In the genomic region with DNA sequence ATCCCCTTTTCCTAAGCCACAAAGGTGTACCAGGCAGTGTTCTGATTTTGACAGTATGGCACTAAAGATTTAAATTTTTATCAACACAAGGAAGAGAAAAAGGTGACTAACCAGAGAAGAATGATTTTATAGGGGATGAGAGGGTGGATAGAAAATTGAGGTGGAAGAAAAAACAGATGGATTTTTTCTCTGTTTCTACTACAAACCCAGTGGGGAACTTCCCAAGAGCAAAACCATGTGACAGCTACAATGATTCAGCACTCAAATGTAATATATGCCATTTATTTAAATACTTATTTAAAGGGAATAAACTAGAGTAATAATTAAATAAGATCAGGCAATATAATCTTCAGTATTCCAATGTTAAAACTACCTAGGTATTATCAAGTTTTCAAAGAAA, we compare ENCODE assay signal across 14 cellular contexts. TPM values are rescaled to one million over a fixed set of nuclear protein-coding genes. Genes with fewer than 3 reads are reported as not detected.
DNase-seq lines count a peak whose midpoint lies in the region; ATAC-seq and TF ChIP-seq lines count a peak whose summit lies in the region.
"Had no signal": no experiment of that assay in that cellular context is flagged by ENCODE, and none has a peak within 500 bp of the region (broad histone marks: within the 10 kb centered on the region; RNA-seq: fewer than 3 reads in every experiment).

No MANE protein-coding gene starts in this region.

- TF ChIP-seq CTCF in AG09309 (IDR thresholded peaks at IDR 0.05; ENCODE audit: control insufficient read depth, insufficient read depth, low read depth, low read length, missing control alignments) (no peak), HCT116 (IDR thresholded peaks at IDR 0.05 in 2 of 3, conservative IDR thresholded peaks at IDR 0.05 in 1 of 3; ENCODE audit: borderline replicate concordance in 1 of 3, insufficient read depth in 1 of 3, low read depth in 2 of 3, low read length in 2 of 3) (no peak)

- H3K9me2 ChIP-seq in HCT116 (ENCODE audit: insufficient read depth), result no peaks in the 10 kb centered on the region

- ATAC-seq in HCT116 (no peak), GM18858 (IDR thresholded peaks at IDR 0.05; ENCODE audit: unreplicated experiment) (no peak)

- no peaks in the 10 kb centered on the region for H3K36me3 ChIP-seq in HCT116 (ENCODE audit: control insufficient read depth in 1 of 2, insufficient read depth in 2 of 2, low read length in 2 of 2)
- H3K36me3 ChIP-seq: tibial artery had no signal

- H3K4me1 ChIP-seq in HCT116 (ENCODE audit: control insufficient read depth in 1 of 2, insufficient read depth in 2 of 2, low read length in 2 of 2), result peaks cover 2 to 18% of the 10 kb centered on the region in 2 experiments; a peak in 2 of 4 replicates

- TF ChIP-seq RAD21 in HCT116 (IDR thresholded peaks at IDR 0.05; ENCODE audit: low read depth), result no peak

- RAD21 ChIA-PET in HCT116 (lab: Charles Lee; ENCODE audit: low non-redundant PET in 1 of 2, low total read pairs in 2 of 2, uncharacterized antibody in 2 of 2, unreplicated experiment in 2 of 2), result no interaction called here

- no peak overlapping the region for H2AFZ ChIP-seq in HCT116 (ENCODE audit: low read depth, low read length, poor library complexity, severe bottlenecking)

- no peak overlapping the region for H3K27ac ChIP-seq in HCT116 (ENCODE audit: low read depth, low read length)
- H3K27ac ChIP-seq: tibial artery had no signal

- no TSS peak for BruUV-seq in HCT116 (replicated peaks; lab: Mats Ljungman, UMichigan)

- no peak overlapping the region for H3K9ac ChIP-seq in HCT116 (ENCODE audit: low read length)

- no peak for TF ChIP-seq POLR2A in HCT116 (IDR thresholded peaks at IDR 0.05; ENCODE audit: borderline replicate concordance, extremely low read depth, insufficient read depth, insufficient read length)

- CTCF ChIA-PET in HCT116 (lab: Charles Lee), result no interaction called here

- H3K4me3 ChIP-seq in AG09309 (ENCODE audit: control insufficient read depth, low read depth, low read length), result no peak overlapping the region
- no peak overlapping the region for H3K4me3 ChIP-seq in HCT116 (replicated peaks in 1 of 2; ENCODE audit: low read depth in 1 of 2, low read length in 2 of 2)
- H3K4me3 ChIP-seq: tibial artery had no signal

- H3K27me3 ChIP-seq in HCT116 (ENCODE audit: insufficient read depth, low read length), result no peaks in the 10 kb centered on the region
- H3K27me3 ChIP-seq: tibial artery had no signal

- intact Hi-C loops in HCT116 (cut with micrococcal nuclease), result no loop called here

- peak overlapping the region; percentile 2; the same call in 1 of the 2 replicates for H3K4me2 ChIP-seq in HCT116 (ENCODE audit: low read length)

- no peaks in the 10 kb centered on the region for H4K20me1 ChIP-seq in HCT116 (ENCODE audit: insufficient read depth)

- H3K9me3 ChIP-seq in HCT116 (ENCODE audit: control insufficient read depth in 1 of 2, insufficient read depth in 1 of 2, low read depth in 1 of 2, low read length in 2 of 2), result no peaks in the 10 kb centered on the region
- H3K9me3 ChIP-seq: tibial artery had no signal

- POLR2A ChIA-PET in HCT116 (lab: Charles Lee), result no interaction called here

- DNase-seq in AG09309 (ENCODE audit: low read depth) (peak; percentile 49), HCT116 (ENCODE audit: low read depth, low spot score) (no peak), amniotic epithelial cell (ENCODE audit: low read depth) (peak; percentile 40), kidney glomerular epithelial cell (lab: John Stamatoyannopoulos, UW) (peak; percentile 34), NCI-H510A treated with DMSO at 0.1 percent for 48 hours (lab: John Stamatoyannopoulos, UW) (no peak), inferior parietal cortex (ENCODE audit: extremely low spot score) (no peak)
- DNase-seq in activated effector memory CD4-positive, alpha-beta T cell treated with Interleukin-2 at 50 U/mL for 16 hours, result no peak
- DNase-seq: effector memory CD4-positive, alpha-beta T cell; GDM1; NCI-H1417 treated with DMSO at 0.1 percent for 48 hours; SHP77 treated with DMSO at 0.1 percent for 48 hours; stimulated activated CD4-positive, alpha-beta T cell treated with anti-CD3 and anti-CD28 coated beads, Interleukin-2, amount 100 ng/mL, for 24 hours; tibial artery had no signal

- H3K79me2 ChIP-seq in HCT116 (ENCODE audit: insufficient read depth, low read length), result peaks cover 88% of the 10 kb centered on the region

TF ChIP-seq in HCT116, 20 proteins besides CTCF, POLR2A, EP300 and RAD21:
- TF ChIP-seq, protein P1, sequence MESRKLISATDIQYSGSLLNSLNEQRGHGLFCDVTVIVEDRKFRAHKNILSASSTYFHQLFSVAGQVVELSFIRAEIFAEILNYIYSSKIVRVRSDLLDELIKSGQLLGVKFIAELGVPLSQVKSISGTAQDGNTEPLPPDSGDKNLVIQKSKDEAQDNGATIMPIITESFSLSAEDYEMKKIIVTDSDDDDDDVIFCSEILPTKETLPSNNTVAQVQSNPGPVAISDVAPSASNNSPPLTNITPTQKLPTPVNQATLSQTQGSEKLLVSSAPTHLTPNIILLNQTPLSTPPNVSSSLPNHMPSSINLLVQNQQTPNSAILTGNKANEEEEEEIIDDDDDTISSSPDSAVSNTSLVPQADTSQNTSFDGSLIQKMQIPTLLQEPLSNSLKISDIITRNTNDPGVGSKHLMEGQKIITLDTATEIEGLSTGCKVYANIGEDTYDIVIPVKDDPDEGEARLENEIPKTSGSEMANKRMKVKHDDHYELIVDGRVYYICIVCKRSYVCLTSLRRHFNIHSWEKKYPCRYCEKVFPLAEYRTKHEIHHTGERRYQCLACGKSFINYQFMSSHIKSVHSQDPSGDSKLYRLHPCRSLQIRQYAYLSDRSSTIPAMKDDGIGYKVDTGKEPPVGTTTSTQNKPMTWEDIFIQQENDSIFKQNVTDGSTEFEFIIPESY (IDR thresholded peaks at IDR 0.05; ENCODE audit: extremely low read depth, insufficient replicate concordance, low read length), result no peak
- no peak for TF ChIP-seq FOSL1 (IDR thresholded peaks at IDR 0.05; ENCODE audit: low read depth)
- TF ChIP-seq, protein P2, sequence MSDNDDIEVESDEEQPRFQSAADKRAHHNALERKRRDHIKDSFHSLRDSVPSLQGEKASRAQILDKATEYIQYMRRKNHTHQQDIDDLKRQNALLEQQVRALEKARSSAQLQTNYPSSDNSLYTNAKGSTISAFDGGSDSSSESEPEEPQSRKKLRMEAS (IDR thresholded peaks at IDR 0.05), result no peak
- TF ChIP-seq SP1 (IDR thresholded peaks at IDR 0.05; ENCODE audit: low read depth), result no peak
- TF ChIP-seq SIN3A (IDR thresholded peaks at IDR 0.05; ENCODE audit: low read depth), result no peak
- TF ChIP-seq TCF7L2 (IDR thresholded peaks at IDR 0.05; ENCODE audit: borderline replicate concordance, extremely low read depth, insufficient read depth, insufficient read length), result no peak
- no peak for TF ChIP-seq POLR2AphosphoS5 (IDR thresholded peaks at IDR 0.05; ENCODE audit: low read depth, low read length)
- no peak for TF ChIP-seq EZH2phosphoT487 (IDR thresholded peaks at IDR 0.05; ENCODE audit: borderline replicate concordance)
- TF ChIP-seq EZH2 (IDR thresholded peaks at IDR 0.05), result no peak
- no peak for TF ChIP-seq CBX3 (IDR thresholded peaks at IDR 0.05; ENCODE audit: low read depth)
- TF ChIP-seq, protein P3, sequence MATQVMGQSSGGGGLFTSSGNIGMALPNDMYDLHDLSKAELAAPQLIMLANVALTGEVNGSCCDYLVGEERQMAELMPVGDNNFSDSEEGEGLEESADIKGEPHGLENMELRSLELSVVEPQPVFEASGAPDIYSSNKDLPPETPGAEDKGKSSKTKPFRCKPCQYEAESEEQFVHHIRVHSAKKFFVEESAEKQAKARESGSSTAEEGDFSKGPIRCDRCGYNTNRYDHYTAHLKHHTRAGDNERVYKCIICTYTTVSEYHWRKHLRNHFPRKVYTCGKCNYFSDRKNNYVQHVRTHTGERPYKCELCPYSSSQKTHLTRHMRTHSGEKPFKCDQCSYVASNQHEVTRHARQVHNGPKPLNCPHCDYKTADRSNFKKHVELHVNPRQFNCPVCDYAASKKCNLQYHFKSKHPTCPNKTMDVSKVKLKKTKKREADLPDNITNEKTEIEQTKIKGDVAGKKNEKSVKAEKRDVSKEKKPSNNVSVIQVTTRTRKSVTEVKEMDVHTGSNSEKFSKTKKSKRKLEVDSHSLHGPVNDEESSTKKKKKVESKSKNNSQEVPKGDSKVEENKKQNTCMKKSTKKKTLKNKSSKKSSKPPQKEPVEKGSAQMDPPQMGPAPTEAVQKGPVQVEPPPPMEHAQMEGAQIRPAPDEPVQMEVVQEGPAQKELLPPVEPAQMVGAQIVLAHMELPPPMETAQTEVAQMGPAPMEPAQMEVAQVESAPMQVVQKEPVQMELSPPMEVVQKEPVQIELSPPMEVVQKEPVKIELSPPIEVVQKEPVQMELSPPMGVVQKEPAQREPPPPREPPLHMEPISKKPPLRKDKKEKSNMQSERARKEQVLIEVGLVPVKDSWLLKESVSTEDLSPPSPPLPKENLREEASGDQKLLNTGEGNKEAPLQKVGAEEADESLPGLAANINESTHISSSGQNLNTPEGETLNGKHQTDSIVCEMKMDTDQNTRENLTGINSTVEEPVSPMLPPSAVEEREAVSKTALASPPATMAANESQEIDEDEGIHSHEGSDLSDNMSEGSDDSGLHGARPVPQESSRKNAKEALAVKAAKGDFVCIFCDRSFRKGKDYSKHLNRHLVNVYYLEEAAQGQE (IDR thresholded peaks at IDR 0.05; ENCODE audit: low read depth), result no peak
- TF ChIP-seq, protein P4, sequence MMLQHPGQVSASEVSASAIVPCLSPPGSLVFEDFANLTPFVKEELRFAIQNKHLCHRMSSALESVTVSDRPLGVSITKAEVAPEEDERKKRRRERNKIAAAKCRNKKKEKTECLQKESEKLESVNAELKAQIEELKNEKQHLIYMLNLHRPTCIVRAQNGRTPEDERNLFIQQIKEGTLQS (IDR thresholded peaks at IDR 0.05), result no peak
- TF ChIP-seq SRF (IDR thresholded peaks at IDR 0.05; ENCODE audit: low read depth), result no peak
- TF ChIP-seq JUND (IDR thresholded peaks at IDR 0.05), result no peak
TF ChIP-seq in HCT116: peak in this region for 0.

RNA-seq across cellular contexts. Expression of a gene that starts 11.1 kb away (rescaled TPM):
- total RNA-seq in HCT116 (2021; ENCODE audit: unreplicated experiment), result 46.9 TPM
- polyA plus RNA-seq in HCT116 (2012), result 7.6 and 9.4 TPM in 2 replicates

Comparison
In these comparisons a context has a peak if more than half of its experiments do, and no peak if none do; other contexts are left out.
1. DNase-seq: peak in AG09309 (single experiment), amniotic epithelial cell (single experiment) and kidney glomerular epithelial cell (single experiment); none in HCT116 (single experiment), NCI-H510A treated with DMSO at 0.1 percent for 48 hours (single experiment), inferior parietal cortex (single experiment) and activated effector memory CD4-positive, alpha-beta T cell treated with Interleukin-2 at 50 U/mL for 16 hours (single experiment).